In genomic region chr6:42522021-42522420, GRCh38 we compare ENCODE assay signal across 14 cellular contexts.
"Had no signal": no experiment of that assay in that cellular context is flagged by ENCODE, and none has a peak within 500 bp of the region (broad histone marks: within the 10 kb centered on the region; RNA-seq: fewer than 3 reads in every experiment).

No MANE protein-coding gene starts in this region.

- DNase-seq: activated CD4-positive, alpha-beta memory T cell treated with anti-CD3 and anti-CD28 coated beads, Interleukin-2, amount 10 ng/mL, durations not matched to agents 7 days and 5 days; activated naive CD4-positive, alpha-beta T cell; amniotic stem cell; foreskin keratinocyte; heart left ventricle; left lung; occipital lobe; stimulated activated CD4-positive, alpha-beta T cell treated with anti-CD3 and anti-CD28 coated beads, Interleukin-2, amount 100 ng/mL, for 24 hours; stimulated activated naive CD4-positive, alpha-beta T cell treated with Interleukin-2 at 50 U/mL for 16 hours; SW 1271; upper lobe of left lung had no signal

- H3K36me3 ChIP-seq: heart left ventricle, left lung, prostate gland, upper lobe of left lung had no signal

- H3K27me3 ChIP-seq: heart left ventricle, left lung, upper lobe of left lung had no signal

- H3K4me3 ChIP-seq: heart left ventricle, left lung, prostate gland, upper lobe of left lung had no signal

- H3K9me3 ChIP-seq: prostate gland had no signal

- H3K4me1 ChIP-seq: heart left ventricle, left lung, prostate gland, upper lobe of left lung had no signal

- ATAC-seq: esophagus mucosa, heart left ventricle, left lung, sciatic nerve had no signal
